ENCODE assay signal across 8 cellular contexts in the genomic region with DNA sequence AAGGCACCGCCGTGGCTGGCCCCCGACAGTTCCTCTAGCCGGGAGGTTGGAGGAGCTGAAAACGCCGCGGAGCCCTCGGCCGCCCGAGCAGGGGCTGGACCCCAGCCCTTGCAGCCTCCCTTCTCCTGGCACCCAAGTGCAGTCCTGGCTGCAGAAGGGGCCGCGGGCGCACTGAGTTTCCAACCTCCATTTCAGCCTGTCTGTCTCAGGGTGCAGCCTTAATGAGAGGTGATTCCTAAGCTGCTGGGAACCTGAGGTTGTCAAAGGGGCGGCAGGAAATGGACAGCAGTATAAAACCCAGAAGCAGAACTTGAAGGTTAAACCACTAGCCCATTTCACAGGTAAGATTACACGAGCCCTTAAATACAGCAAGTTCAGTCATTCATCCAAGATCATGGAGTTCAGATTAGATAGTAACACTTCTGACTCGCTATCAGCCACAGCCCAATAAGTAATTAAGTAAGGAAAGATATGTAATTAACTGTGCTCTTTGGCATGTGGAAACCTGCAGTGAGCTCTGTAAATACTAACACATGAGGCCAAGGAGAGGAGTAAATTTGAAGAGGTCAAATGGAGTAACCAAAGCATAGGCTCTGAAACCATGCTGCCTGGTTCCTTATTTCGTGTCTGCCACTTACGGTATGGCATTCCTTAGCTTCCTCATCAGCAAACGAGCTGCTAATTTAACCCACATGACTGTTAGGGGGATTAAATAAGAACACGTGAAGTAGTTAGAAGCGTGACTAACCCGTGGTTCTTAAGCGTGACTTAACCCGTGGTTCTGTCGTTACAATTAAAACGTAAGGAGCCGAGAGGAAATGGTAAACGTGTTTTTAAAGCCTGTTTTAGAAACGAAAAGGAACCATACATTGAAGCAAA. TPM values are rescaled to one million over a fixed set of nuclear protein-coding genes. Genes with fewer than 3 reads are reported as not detected.
DNase-seq lines count a peak whose midpoint lies in the region; ATAC-seq and TF ChIP-seq lines count a peak whose summit lies in the region.

No MANE protein-coding gene starts in this region.

- peak overlapping the region; percentile 62 for H3K4me3 ChIP-seq in LNCaP clone FGC (ENCODE audit: low read depth, low read length)
- peak overlapping the region; percentile 77 to 91 for H3K4me3 ChIP-seq in testis

- intact Hi-C loops in testis (cut with DNase I; ENCODE audit: low total_unique reads) = no loop called here

- no peak for TF ChIP-seq POLR2A in testis (IDR thresholded peaks at IDR 0.05)

- no peaks in the 10 kb centered on the region for H3K27me3 ChIP-seq in testis

- WGBS in testis, 2 donors = 0 to 1% methylated on average over 21 to 29 of the region's 29 CpGs

- peaks cover 12% of the 10 kb centered on the region for H3K4me1 ChIP-seq in testis

- no peaks in the 10 kb centered on the region for H3K9me3 ChIP-seq in testis

- ATAC-seq in GM21390 (IDR thresholded peaks at IDR 0.05; ENCODE audit: unreplicated experiment) = peak; percentile 8

- H3K27ac ChIP-seq in VCaP (peak overlapping the region; percentile 91), testis (peak overlapping the region; percentile 97 to 98)

- H3K36me3 ChIP-seq in testis (ENCODE audit: low read depth, missing control alignments) = no peaks in the 10 kb centered on the region

- DNase-seq in CMK (ENCODE audit: low read depth) (peak; percentile 76), LNCaP clone FGC (ENCODE audit: low read depth) (no peak), medulla oblongata (ENCODE audit: extremely low spot score) (peak; percentile 68), testis (peak; percentile 69), NCI-H774 (lab: John Stamatoyannopoulos, UW) (no peak)
- DNase-seq in effector CD4-positive, alpha-beta T cell = peak; percentile 12

- TF ChIP-seq CTCF in LNCaP clone FGC (IDR thresholded peaks at IDR 0.05; ENCODE audit: control insufficient read depth, extremely low read depth, insufficient read depth) = no peak
- no peak for TF ChIP-seq CTCF in VCaP (conservative IDR thresholded peaks at IDR 0.05)
- TF ChIP-seq CTCF in testis (IDR thresholded peaks at IDR 0.05) = no peak

RNA-seq across cellular contexts. Expression of a gene that starts 0.7 kb away (rescaled TPM):
- 10 to 100 TPM; 29.3 to 33.7 TPM for total RNA-seq in testis
- polyA plus RNA-seq in testis (ENCODE audit: insufficient read depth, low read depth, low replicate concordance) = 19.0 TPM

RNA-seq across cellular contexts. Expression of a gene that starts 0.9 kb away (rescaled TPM):
- total RNA-seq in testis = 10 to 100 TPM; 23.2 to 26.0 TPM
- polyA plus RNA-seq in testis (ENCODE audit: insufficient read depth, low read depth, low replicate concordance) = 46.9 TPM

RNA-seq across cellular contexts. Expression of a gene that starts 51.0 kb away (rescaled TPM):
- 10 to 100 TPM; 20.7 to 21.4 TPM for total RNA-seq in testis
- 41.2 TPM for polyA plus RNA-seq in testis (ENCODE audit: insufficient read depth, low read depth, low replicate concordance)

Comparison
In these comparisons a context has a peak if more than half of its experiments do, and no peak if none do; other contexts are left out.
1. DNase-seq: peak in CMK (single experiment), effector CD4-positive, alpha-beta T cell (single experiment), medulla oblongata (single experiment) and testis (single experiment); none in LNCaP clone FGC (single experiment) and NCI-H774 (single experiment).